ENCODE assay signal across 26 cellular contexts in genomic region chr2:12683701-12684100, GRCh38.
"Had no signal": no experiment of that assay in that cellular context is flagged by ENCODE, and none has a peak within 500 bp of the region (broad histone marks: within the 10 kb centered on the region; RNA-seq: fewer than 3 reads in every experiment).

No MANE protein-coding gene starts in this region.

- H3K4me3 Mint-ChIP-seq: activated CD4-positive, alpha-beta memory T cell treated with anti-CD3 and anti-CD28 coated beads for 36 hours; activated CD4-positive, alpha-beta T cell treated with anti-CD3 and anti-CD28 coated beads, Interleukin-2, amount 10 ng/mL, durations not matched to agents 24 days and 14 days; activated T-cell treated with anti-CD3 and anti-CD28 coated beads, Interleukin-2, amount 50 U/mL, for 24 hours; naive B cell; nephron progenitor cell; stimulated activated effector memory CD8-positive, alpha-beta T cell treated with anti-CD3 and anti-CD28 coated beads, Interleukin-12 subunit alpha, Interleukin-12 subunit beta, amount 100 ng/mL, for 72 hours; stimulated activated naive CD8-positive, alpha-beta T cell treated with anti-CD3 and anti-CD28 coated beads, Interleukin-15, Interleukin-2, amounts not matched to agents 100 ng/mL and 50 ng/mL, for 24 hours had no signal

- DNase-seq: activated CD4-positive, alpha-beta memory T cell treated with anti-CD3 and anti-CD28 coated beads for 36 hours; activated CD4-positive, alpha-beta T cell treated with anti-CD3 and anti-CD28 coated beads, Interleukin-2, amount 10 ng/mL, durations not matched to agents 24 days and 14 days; activated CD8-positive, alpha-beta memory T cell treated with anti-CD3 and anti-CD28 coated beads, Interleukin-2, amount 50 U/mL, for 4 hours; activated gamma-delta T cell treated with Interleukin-2 at 50 U/mL for 16 hours; activated naive CD4-positive, alpha-beta T cell treated with anti-CD3 and anti-CD28 coated beads, Interleukin-2, amount 50 U/mL, for 16 hours; activated T-cell treated with anti-CD3 and anti-CD28 coated beads, Interleukin-2, amount 50 U/mL, for 24 hours; amniotic stem cell; heart right ventricle; left ventricle myocardium inferior; mucosa of descending colon; naive B cell; nephron progenitor cell; right lobe of liver; stimulated activated CD4-positive, alpha-beta T cell treated with anti-CD3 and anti-CD28 coated beads, Interleukin-4, amount 100 ng/mL, for 24 hours; WERI-Rb-1 had no signal

- H3K4me1 Mint-ChIP-seq: activated CD4-positive, alpha-beta T cell treated with anti-CD3 and anti-CD28 coated beads, Interleukin-2, amount 10 ng/mL, durations not matched to agents 24 days and 14 days; naive B cell had no signal

- H3K9me3 ChIP-seq: heart right ventricle, left ventricle myocardium inferior, mucosa of descending colon, neutrophil, right lobe of liver, suprapubic skin had no signal

- H3K4me1 ChIP-seq: right lobe of liver had no signal

- H3K27ac ChIP-seq: brain microvascular endothelial cell, foreskin keratinocyte, left ventricle myocardium inferior, neutrophil, right lobe of liver, skin epidermis, suprapubic skin, tibial nerve, WERI-Rb-1 had no signal

- ATAC-seq: activated CD4-positive, CD25-positive, alpha-beta regulatory T cell treated with anti-CD3 and anti-CD28 coated beads, Interleukin-2, amount 50 U/mL, for 24 hours; mucosa of descending colon; right lobe of liver; stimulated activated effector memory CD8-positive, alpha-beta T cell treated with anti-CD3 and anti-CD28 coated beads, Interleukin-12 subunit alpha, Interleukin-12 subunit beta, amount 100 ng/mL, for 72 hours had no signal

- H3K27me3 Mint-ChIP-seq: activated CD4-positive, alpha-beta memory T cell treated with anti-CD3 and anti-CD28 coated beads for 36 hours; activated T-cell treated with anti-CD3 and anti-CD28 coated beads, Interleukin-2, amount 50 U/mL, for 24 hours had no signal

- H3K27me3 ChIP-seq: brain microvascular endothelial cell, right lobe of liver, tibial nerve had no signal

- H3K27ac Mint-ChIP-seq: activated CD4-positive, alpha-beta memory T cell treated with anti-CD3 and anti-CD28 coated beads for 36 hours; activated CD4-positive, alpha-beta T cell treated with anti-CD3 and anti-CD28 coated beads, Interleukin-2, amount 10 ng/mL, durations not matched to agents 24 days and 14 days; activated T-cell treated with anti-CD3 and anti-CD28 coated beads, Interleukin-2, amount 50 U/mL, for 24 hours; naive B cell; nephron progenitor cell; progenitor cell of endocrine pancreas; stimulated activated effector memory CD8-positive, alpha-beta T cell treated with anti-CD3 and anti-CD28 coated beads, Interleukin-12 subunit alpha, Interleukin-12 subunit beta, amount 100 ng/mL, for 72 hours; stimulated activated naive CD8-positive, alpha-beta T cell treated with anti-CD3 and anti-CD28 coated beads, Interleukin-15, Interleukin-2, amounts not matched to agents 100 ng/mL and 50 ng/mL, for 24 hours had no signal

- H3K36me3 ChIP-seq: brain microvascular endothelial cell, heart right ventricle, left ventricle myocardium inferior, neutrophil, right lobe of liver, suprapubic skin, tibial nerve, WERI-Rb-1 had no signal

- H3K4me3 ChIP-seq: heart right ventricle, left ventricle myocardium inferior, lung, mucosa of descending colon, right lobe of liver, skin epidermis, suprapubic skin, tibial nerve had no signal

- H3K36me3 Mint-ChIP-seq: activated CD4-positive, alpha-beta memory T cell treated with anti-CD3 and anti-CD28 coated beads for 36 hours had no signal
